In genomic region chrX:136206916-136207315, GRCh38 we compare ENCODE assay signal across 15 cellular contexts.
"Had no signal": no experiment of that assay in that cellular context is flagged by ENCODE, and none has a peak within 500 bp of the region (broad histone marks: within the 10 kb centered on the region; RNA-seq: fewer than 3 reads in every experiment).

No MANE protein-coding gene starts in this region.

- H3K9me3 Mint-ChIP-seq: activated naive CD4-positive, alpha-beta T cell treated with anti-CD3 and anti-CD28 coated beads, Interleukin-2, amount 50 U/mL, for 72 hours; activated T-helper 1 cell treated with anti-CD3 and anti-CD28 coated beads, Interleukin-12 subunit alpha, Interleukin-12 subunit beta, Interleukin-2, Interleukin-4 antibody, amounts not matched to agents 30 ng/mL and 10 ng/mL and 1 ng/mL, durations not matched to agents 14 hours and 24 hours and 36 hours; T-helper 1 cell treated with Interleukin-12 subunit alpha and Interleukin-12 subunit beta and Interleukin-4 antibody, amounts not matched to agents 30 μg/mL and 1 μg/mL, for 36 hours had no signal

- H3K4me3 Mint-ChIP-seq: activated T-helper 1 cell treated with anti-CD3 and anti-CD28 coated beads, Interleukin-12 subunit alpha, Interleukin-12 subunit beta, Interleukin-2, Interleukin-4 antibody, amounts not matched to agents 30 ng/mL and 10 ng/mL and 1 ng/mL, durations not matched to agents 14 hours and 24 hours and 36 hours; nephron; T-helper 1 cell treated with Interleukin-12 subunit alpha and Interleukin-12 subunit beta and Interleukin-4 antibody, amounts not matched to agents 30 μg/mL and 1 μg/mL, for 36 hours had no signal

- H3K27ac ChIP-seq: body of pancreas, dorsolateral prefrontal cortex, lower lobe of right lung, SJCRH30, WERI-Rb-1 had no signal

- H3K4me1 ChIP-seq: body of pancreas, SJCRH30 had no signal

- ATAC-seq: activated naive CD4-positive, alpha-beta T cell treated with anti-CD3 and anti-CD28 coated beads, Interleukin-2, amount 50 U/mL, for 72 hours; body of pancreas; lower lobe of right lung; stimulated activated naive CD8-positive, alpha-beta T cell treated with anti-CD3 and anti-CD28 coated beads, Interleukin-15, Interleukin-2, amounts not matched to agents 100 U/mL and 50 U/mL, for 24 hours had no signal

- H3K36me3 ChIP-seq: SJCRH30, WERI-Rb-1 had no signal

- H3K27ac Mint-ChIP-seq: activated naive CD4-positive, alpha-beta T cell treated with anti-CD3 and anti-CD28 coated beads, Interleukin-2, amount 50 U/mL, for 72 hours; activated T-helper 1 cell treated with anti-CD3 and anti-CD28 coated beads, Interleukin-12 subunit alpha, Interleukin-12 subunit beta, Interleukin-2, Interleukin-4 antibody, amounts not matched to agents 30 ng/mL and 10 ng/mL and 1 ng/mL, durations not matched to agents 14 hours and 24 hours and 36 hours; nephron; T-helper 1 cell treated with Interleukin-12 subunit alpha and Interleukin-12 subunit beta and Interleukin-4 antibody, amounts not matched to agents 30 μg/mL and 1 μg/mL, for 36 hours had no signal

- DNase-seq: activated CD4-positive, alpha-beta T cell treated with anti-CD3 and anti-CD28 coated beads for 1 hour; activated gamma-delta T cell treated with Interleukin-2 at 50 U/mL for 16 hours; amniotic stem cell; body of pancreas; dorsolateral prefrontal cortex; lower lobe of right lung; retina; SJCRH30; stimulated activated naive CD8-positive, alpha-beta T cell treated with anti-CD3 and anti-CD28 coated beads, Interleukin-15, Interleukin-2, amounts not matched to agents 100 U/mL and 50 U/mL, for 24 hours; WERI-Rb-1 had no signal

- H3K27me3 ChIP-seq: body of pancreas, SJCRH30 had no signal

- H3K4me3 ChIP-seq: body of pancreas, dorsolateral prefrontal cortex, lower lobe of right lung, SJCRH30, skin epidermis had no signal

- H3K9me3 ChIP-seq: body of pancreas, lower lobe of right lung, SJCRH30 had no signal

- H3K36me3 Mint-ChIP-seq: activated naive CD4-positive, alpha-beta T cell treated with anti-CD3 and anti-CD28 coated beads, Interleukin-2, amount 50 U/mL, for 72 hours had no signal
